8 cellular contexts compared by ENCODE assay signal in genomic region chr5:151213803-151214613, GRCh38. TPM values are rescaled to one million over a fixed set of nuclear protein-coding genes. Genes with fewer than 3 reads are reported as not detected.
DNase-seq lines count a peak whose midpoint lies in the region; ATAC-seq and TF ChIP-seq lines count a peak whose summit lies in the region.

No MANE protein-coding gene starts in this region.

- DNase-seq in CMK (ENCODE audit: low read depth) (peak; percentile 78), dorsolateral prefrontal cortex (peak in 1 of 10 donors; percentile 28), NCI-H1694 (lab: John Stamatoyannopoulos, UW) (no peak)
- peak; percentile 90 for DNase-seq in activated CD4-positive, alpha-beta T cell treated with anti-CD3 and anti-CD28 coated beads for 48 hours

- H3K36me3 ChIP-seq in muscle layer of colon (ENCODE audit: insufficient read depth, low read length), result peaks cover 7% of the 10 kb centered on the region

- H3K4me3 ChIP-seq in dorsolateral prefrontal cortex (no peak overlapping the region), muscle layer of colon (ENCODE audit: low read depth in 1 of 2, low read length in 2 of 2) (peak overlapping the region in 1 of 2 donors; percentile 16)

- peak overlapping the region; percentile 93 to 98 (median 98) for H3K27ac Mint-ChIP-seq in IgD-negative memory B cell
- peak overlapping the region; percentile 94 for H3K27ac Mint-ChIP-seq in stimulated activated naive CD8-positive, alpha-beta T cell treated with anti-CD3 and anti-CD28 coated beads, Interleukin-15, Interleukin-2, amounts not matched to agents 100 ng/mL and 50 ng/mL, for 24 hours

- peak overlapping the region in 43 of 59 donors; percentile 0 to 81 (median 56) for H3K27ac ChIP-seq in dorsolateral prefrontal cortex
- H3K27ac ChIP-seq in muscle layer of colon (ENCODE audit: low read depth, low read length), result peak overlapping the region; percentile 66

- peak overlapping the region; percentile 72 to 93 (median 87) for H3K4me3 Mint-ChIP-seq in IgD-negative memory B cell
- H3K4me3 Mint-ChIP-seq in stimulated activated naive CD8-positive, alpha-beta T cell treated with anti-CD3 and anti-CD28 coated beads, Interleukin-15, Interleukin-2, amounts not matched to agents 100 ng/mL and 50 ng/mL, for 24 hours, result peak overlapping the region; percentile 92

- ATAC-seq in GM21528 (IDR thresholded peaks at IDR 0.05; ENCODE audit: low FRiP score, unreplicated experiment), result peak; percentile 82

- intact Hi-C loops in dorsolateral prefrontal cortex (cut with DNase I), result no loop called here

- peaks cover 59 to 74% (median 69%) of the 10 kb centered on the region in 3 donors for H3K4me1 Mint-ChIP-seq in IgD-negative memory B cell
- H3K4me1 Mint-ChIP-seq in stimulated activated naive CD8-positive, alpha-beta T cell treated with anti-CD3 and anti-CD28 coated beads, Interleukin-15, Interleukin-2, amounts not matched to agents 100 ng/mL and 50 ng/mL, for 24 hours (ENCODE audit: low read depth), result peaks cover 88% of the 10 kb centered on the region

- H3K9me3 ChIP-seq in muscle layer of colon (ENCODE audit: low read length), result no peaks in the 10 kb centered on the region

- H3K27me3 ChIP-seq in dorsolateral prefrontal cortex (no peaks in the 10 kb centered on the region), muscle layer of colon (ENCODE audit: control insufficient read depth in 1 of 2, insufficient read depth in 2 of 2, low read length in 2 of 2) (no peaks in the 10 kb centered on the region)

- H3K9ac ChIP-seq in muscle layer of colon (ENCODE audit: low read length), result peak overlapping the region; percentile 5

- no peaks in the 10 kb centered on the region for H3K9me3 Mint-ChIP-seq in IgD-negative memory B cell
- no peaks in the 10 kb centered on the region for H3K9me3 Mint-ChIP-seq in stimulated activated naive CD8-positive, alpha-beta T cell treated with anti-CD3 and anti-CD28 coated beads, Interleukin-15, Interleukin-2, amounts not matched to agents 100 ng/mL and 50 ng/mL, for 24 hours

- no peaks in the 10 kb centered on the region for H3K36me3 Mint-ChIP-seq in IgD-negative memory B cell
- H3K36me3 Mint-ChIP-seq in stimulated activated naive CD8-positive, alpha-beta T cell treated with anti-CD3 and anti-CD28 coated beads, Interleukin-15, Interleukin-2, amounts not matched to agents 100 ng/mL and 50 ng/mL, for 24 hours (ENCODE audit: low read depth), result peaks cover 46% of the 10 kb centered on the region

- no peak for TF ChIP-seq CTCF in dorsolateral prefrontal cortex (IDR thresholded peaks at IDR 0.05 in 54 of 56, conservative IDR thresholded peaks at IDR 0.05 in 2 of 56; ENCODE audit: low read depth in 1 of 56, partially characterized antibody in 56 of 56)

- peaks cover 46% of the 10 kb centered on the region for H3K4me1 ChIP-seq in muscle layer of colon (ENCODE audit: insufficient read depth, low read length)

- no peaks in the 10 kb centered on the region for H3K27me3 Mint-ChIP-seq in IgD-negative memory B cell
- H3K27me3 Mint-ChIP-seq in stimulated activated naive CD8-positive, alpha-beta T cell treated with anti-CD3 and anti-CD28 coated beads, Interleukin-15, Interleukin-2, amounts not matched to agents 100 ng/mL and 50 ng/mL, for 24 hours, result no peaks in the 10 kb centered on the region

RNA-seq across cellular contexts. Expression of gene CCDC69, which starts 9.9 kb away (rescaled TPM):
- 75.5 TPM for polyA plus RNA-seq in IgD-negative memory B cell
- 10 to 100 TPM in 50 of 120 experiments, 1 to 10 TPM in 70; 4.3 to 17.0 (median 9.2) TPM for total RNA-seq in dorsolateral prefrontal cortex

RNA-seq across cellular contexts. Expression of gene GM2A, which starts 39.0 kb away (rescaled TPM):
- polyA plus RNA-seq in IgD-negative memory B cell, result 31.5 TPM
- total RNA-seq in dorsolateral prefrontal cortex, result 10 to 100 TPM; 25.4 to 82.0 (median 40.5) TPM

RNA-seq across cellular contexts. Expression of gene ANXA6, which starts 56.4 kb away (rescaled TPM):
- polyA plus RNA-seq in IgD-negative memory B cell, result 298 TPM
- total RNA-seq in dorsolateral prefrontal cortex, result 100 to 1,000 TPM in 119 of 120 experiments, 10 to 100 TPM in 1; 98.9 to 428 (median 291) TPM
